Comparison of ENCODE assay signal across 8 cellular contexts in genomic region chr15:90234519-90234988, GRCh38. TPM values are rescaled to one million over a fixed set of nuclear protein-coding genes. Genes with fewer than 3 reads are reported as not detected.
DNase-seq lines count a peak whose midpoint lies in the region; ATAC-seq and TF ChIP-seq lines count a peak whose summit lies in the region.

No MANE protein-coding gene starts in this region.

- intact Hi-C loops in activated CD8-positive, alpha-beta T cell treated with anti-CD3 and anti-CD28 coated beads for 36 hours (cut with micrococcal nuclease), result loop anchor here (5.0 kb wide), 1 partner anchor 33 kb away; the partner anchor contains the start of gene NGRN
- intact Hi-C loops in testis (cut with DNase I; ENCODE audit: low total_unique reads), result no loop called here

- peak overlapping the region; percentile 80 for H3K27ac Mint-ChIP-seq in T-helper 2 cell treated with Interferon-gamma antibody and Interleukin-4, amounts not matched to agents 5 μg/mL and 100 μg/mL, for 36 hours
- peak overlapping the region; percentile 83 for H3K27ac Mint-ChIP-seq in activated CD8-positive, alpha-beta T cell treated with anti-CD3 and anti-CD28 coated beads for 36 hours

- no peaks in the 10 kb centered on the region for H3K9me3 Mint-ChIP-seq in T-helper 2 cell treated with Interferon-gamma antibody and Interleukin-4, amounts not matched to agents 5 μg/mL and 100 μg/mL, for 36 hours
- H3K9me3 Mint-ChIP-seq in activated CD8-positive, alpha-beta T cell treated with anti-CD3 and anti-CD28 coated beads for 36 hours, result no peaks in the 10 kb centered on the region

- peak overlapping the region; percentile 72 to 91 for H3K4me3 ChIP-seq in testis

- peaks cover 40% of the 10 kb centered on the region for H3K4me1 Mint-ChIP-seq in T-helper 2 cell treated with Interferon-gamma antibody and Interleukin-4, amounts not matched to agents 5 μg/mL and 100 μg/mL, for 36 hours (ENCODE audit: low read depth)
- peaks cover 43% of the 10 kb centered on the region for H3K4me1 Mint-ChIP-seq in activated CD8-positive, alpha-beta T cell treated with anti-CD3 and anti-CD28 coated beads for 36 hours (ENCODE audit: low read depth)

- WGBS in testis, 2 donors, result 13 to 18% methylated on average over 10 of the region's 10 CpGs

- no peak for TF ChIP-seq POLR2A in testis (IDR thresholded peaks at IDR 0.05)

- no peaks in the 10 kb centered on the region for H3K9me3 ChIP-seq in testis

- H3K27me3 ChIP-seq in testis, result no peaks in the 10 kb centered on the region

- ATAC-seq in activated CD8-positive, alpha-beta T cell treated with anti-CD3 and anti-CD28 coated beads for 36 hours, result no peak
- no peak for ATAC-seq in HG03439 (IDR thresholded peaks at IDR 0.05; ENCODE audit: unreplicated experiment)
- ATAC-seq in HG03460 (IDR thresholded peaks at IDR 0.05; ENCODE audit: unreplicated experiment), result no peak

- H3K27me3 Mint-ChIP-seq in T-helper 2 cell treated with Interferon-gamma antibody and Interleukin-4, amounts not matched to agents 5 μg/mL and 100 μg/mL, for 36 hours (ENCODE audit: low read depth), result no peaks in the 10 kb centered on the region
- H3K27me3 Mint-ChIP-seq in activated CD8-positive, alpha-beta T cell treated with anti-CD3 and anti-CD28 coated beads for 36 hours, result no peaks in the 10 kb centered on the region

- H3K36me3 Mint-ChIP-seq in T-helper 2 cell treated with Interferon-gamma antibody and Interleukin-4, amounts not matched to agents 5 μg/mL and 100 μg/mL, for 36 hours (ENCODE audit: low read depth), result peaks cover 51% of the 10 kb centered on the region
- H3K36me3 Mint-ChIP-seq in activated CD8-positive, alpha-beta T cell treated with anti-CD3 and anti-CD28 coated beads for 36 hours (ENCODE audit: low read depth), result peaks cover 39% of the 10 kb centered on the region

- peak overlapping the region; percentile 61 to 70 for H3K27ac ChIP-seq in testis

- CTCF ChIA-PET in activated CD8-positive, alpha-beta T cell treated with anti-CD3 and anti-CD28 coated beads for 36 hours (lab: Charles Lee), result interaction anchor here (1.3 to 1.5 kb wide), 2 partner anchors 86 to 91 kb away, joined by 5 read pairs; no protein-coding TSS in a partner anchor

- H3K4me3 Mint-ChIP-seq in T-helper 2 cell treated with Interferon-gamma antibody and Interleukin-4, amounts not matched to agents 5 μg/mL and 100 μg/mL, for 36 hours, result peak overlapping the region; percentile 83
- H3K4me3 Mint-ChIP-seq in activated CD8-positive, alpha-beta T cell treated with anti-CD3 and anti-CD28 coated beads for 36 hours, result peak overlapping the region; percentile 99

- H3K4me1 ChIP-seq in testis, result peaks cover 22% of the 10 kb centered on the region

- no peak for TF ChIP-seq CTCF in activated CD8-positive, alpha-beta T cell treated with anti-CD3 and anti-CD28 coated beads for 36 hours (IDR thresholded peaks at IDR 0.05)
- no peak for TF ChIP-seq CTCF in testis (IDR thresholded peaks at IDR 0.05)

- no peaks in the 10 kb centered on the region for H3K36me3 ChIP-seq in testis (ENCODE audit: low read depth, missing control alignments)

- POLR2A ChIA-PET in activated CD8-positive, alpha-beta T cell treated with anti-CD3 and anti-CD28 coated beads for 36 hours (lab: Charles Lee), result interaction anchor here (0.6 to 3.3 kb wide), 9 partner anchors 14 to 132 kb away, joined by 3 to 13 read pairs (median 3); partner anchors contain the start of genes IDH2, NGRN, SEMA4B and TTLL13

- no peak for DNase-seq in T-helper 2 cell treated with Interferon-gamma antibody and Interleukin-4, amounts not matched to agents 5 μg/mL and 100 μg/mL, for 36 hours (ENCODE audit: low spot score)
- no peak for DNase-seq in T-helper 2 cell
- DNase-seq in activated CD8-positive, alpha-beta T cell treated with anti-CD3 and anti-CD28 coated beads for 36 hours, result no peak
- peak; percentile 23 for DNase-seq in iris pigment epithelial cell (ENCODE audit: low read depth)
- DNase-seq in testis, result no peak
- no peak for DNase-seq in islet precursor cell

RNA-seq across cellular contexts. Expression of gene GDPGP1, which starts 0.5 kb away (rescaled TPM):
- total RNA-seq in activated CD8-positive, alpha-beta T cell treated with anti-CD3 and anti-CD28 coated beads for 36 hours, result 1 to 10 TPM; 5.2 to 6.4 TPM
- total RNA-seq in testis, result 10 to 100 TPM in 1 of 2 donors, 1 to 10 TPM in 1; 6.2 to 16.1 TPM
- polyA plus RNA-seq in testis (ENCODE audit: insufficient read depth, low read depth, low replicate concordance), result 8.9 TPM

RNA-seq across cellular contexts. Expression of gene CIB1, which starts 0.8 kb away (rescaled TPM):
- 100 to 1,000 TPM; 151 to 154 TPM for total RNA-seq in activated CD8-positive, alpha-beta T cell treated with anti-CD3 and anti-CD28 coated beads for 36 hours
- total RNA-seq in testis, result 10 to 100 TPM; 50.8 to 78.0 TPM
- polyA plus RNA-seq in testis (ENCODE audit: insufficient read depth, low read depth, low replicate concordance), result 138 TPM

RNA-seq across cellular contexts. Expression of gene TTLL13, which starts 14.8 kb away (rescaled TPM):
- total RNA-seq in activated CD8-positive, alpha-beta T cell treated with anti-CD3 and anti-CD28 coated beads for 36 hours, result 1 to 10 TPM in 1 of 2 experiments, under 1 TPM in 1; 0.20 to 1.1 TPM
- total RNA-seq in testis, result 10 to 100 TPM in 1 of 2 donors, 1 to 10 TPM in 1; 6.8 to 18.0 TPM
- 30.3 TPM for polyA plus RNA-seq in testis (ENCODE audit: insufficient read depth, low read depth, low replicate concordance)

RNA-seq across cellular contexts. Expression of gene NGRN, which starts 30.9 kb away (rescaled TPM):
- total RNA-seq in activated CD8-positive, alpha-beta T cell treated with anti-CD3 and anti-CD28 coated beads for 36 hours, result 10 to 100 TPM; 22.2 to 23.1 TPM
- total RNA-seq in testis, result 10 to 100 TPM; 86.1 to 95.6 TPM
- polyA plus RNA-seq in testis (ENCODE audit: insufficient read depth, low read depth, low replicate concordance), result 82.9 TPM

RNA-seq across cellular contexts. Expression of gene SEMA4B, which starts 33.4 kb away (rescaled TPM):
- total RNA-seq in activated CD8-positive, alpha-beta T cell treated with anti-CD3 and anti-CD28 coated beads for 36 hours, result 1 to 10 TPM; 5.3 to 6.2 TPM
- total RNA-seq in testis, result 10 to 100 TPM; 59.4 to 78.3 TPM
- polyA plus RNA-seq in testis (ENCODE audit: insufficient read depth, low read depth, low replicate concordance), result 22.2 TPM
